9 cellular contexts compared by ENCODE assay signal in genomic region chr12:109308534-109309440, GRCh38. TPM values are rescaled to one million over a fixed set of nuclear protein-coding genes. Genes with fewer than 3 reads are reported as not detected.
DNase-seq lines count a peak whose midpoint lies in the region; ATAC-seq, FAIRE-seq and TF ChIP-seq lines count a peak whose summit lies in the region.
"Had no signal": no experiment of that assay in that cellular context is flagged by ENCODE, and none has a peak within 500 bp of the region (broad histone marks: within the 10 kb centered on the region; RNA-seq: fewer than 3 reads in every experiment).

A gene with protein sequence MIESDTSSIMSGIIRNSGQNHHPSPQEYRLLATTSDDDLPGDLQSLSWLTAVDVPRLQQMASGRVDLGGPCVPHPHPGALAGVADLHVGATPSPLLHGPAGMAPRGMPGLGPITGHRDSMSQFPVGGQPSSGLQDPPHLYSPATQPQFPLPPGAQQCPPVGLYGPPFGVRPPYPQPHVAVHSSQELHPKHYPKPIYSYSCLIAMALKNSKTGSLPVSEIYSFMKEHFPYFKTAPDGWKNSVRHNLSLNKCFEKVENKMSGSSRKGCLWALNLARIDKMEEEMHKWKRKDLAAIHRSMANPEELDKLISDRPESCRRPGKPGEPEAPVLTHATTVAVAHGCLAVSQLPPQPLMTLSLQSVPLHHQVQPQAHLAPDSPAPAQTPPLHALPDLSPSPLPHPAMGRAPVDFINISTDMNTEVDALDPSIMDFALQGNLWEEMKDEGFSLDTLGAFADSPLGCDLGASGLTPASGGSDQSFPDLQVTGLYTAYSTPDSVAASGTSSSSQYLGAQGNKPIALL (minus strand): TSS chr12:109309284. CDS start chr12:109308321, 963 bp downstream.

- peak within 1 kb of the TSS; percentile 99 for H3K4me2 ChIP-seq in A549

- peak; percentile 42 to 74; a peak in 3 of 6 replicates for ATAC-seq in A549
- no peak for ATAC-seq in activated naive CD8-positive, alpha-beta T cell treated with anti-CD3 and anti-CD28 coated beads, Interleukin-2, amount 10 ng/mL, durations not matched to agents 7 days and 5 days (ENCODE audit: low read depth)

- H3K4me3 Mint-ChIP-seq in activated naive CD8-positive, alpha-beta T cell treated with anti-CD3 and anti-CD28 coated beads, Interleukin-2, amount 10 ng/mL, durations not matched to agents 7 days and 5 days, result peak within 1 kb of the TSS; percentile 78

- no peak for TF ChIP-seq EP300 in A549 (IDR thresholded peaks at IDR 0.05)

- no peak for FAIRE-seq in A549 (lab: Jason Lieb, UNC)
- FAIRE-seq: GM18507 had no signal

- H3K27me3 Mint-ChIP-seq in activated naive CD8-positive, alpha-beta T cell treated with anti-CD3 and anti-CD28 coated beads, Interleukin-2, amount 10 ng/mL, durations not matched to agents 7 days and 5 days, result peaks cover 64% of the 10 kb centered on the region

- H3K36me3 Mint-ChIP-seq in activated naive CD8-positive, alpha-beta T cell treated with anti-CD3 and anti-CD28 coated beads, Interleukin-2, amount 10 ng/mL, durations not matched to agents 7 days and 5 days, result no peaks in the 10 kb centered on the region

- H3K36me3 ChIP-seq in HEK293 (ENCODE audit: control insufficient read depth in 2 of 2, insufficient read depth in 1 of 2, low read length in 2 of 2) (no peaks in the 10 kb centered on the region), mesodermal cell (ENCODE audit: control insufficient read depth, insufficient read depth, low read length) (no peaks in the 10 kb centered on the region)

- H3K4me3 ChIP-seq in A549, result peak within 1 kb of the TSS; percentile 59
- H3K4me3 ChIP-seq in HEK293 (ENCODE audit: low read depth, low read length), result peak within 1 kb of the TSS; percentile 52
- peak within 1 kb of the TSS; percentile 21 for H3K4me3 ChIP-seq in mesodermal cell (ENCODE audit: extremely low read depth, insufficient read depth, low read length, poor library complexity, severe bottlenecking)

- peak within 1 kb of the TSS; percentile 64 to 79 for H3K27ac ChIP-seq in A549
- peak within 1 kb of the TSS; percentile 62; the same call in 1 of the 2 replicates for H3K27ac ChIP-seq in HEK293 (ENCODE audit: extremely low read depth, low read depth, low read length)
- H3K27ac ChIP-seq in mesodermal cell (ENCODE audit: low read depth, low read length, severe bottlenecking), result no peak within 1 kb of the TSS

- TF ChIP-seq POLR2A in A549 (IDR thresholded peaks at IDR 0.05; ENCODE audit: low read length), result no peak

- TF ChIP-seq CTCF in A549 (IDR thresholded peaks at IDR 0.05), result no peak
- TF ChIP-seq CTCF in HEK293 (tag by site-specific recombination; IDR thresholded peaks at IDR 0.05), result 0 out of 2 replicates have a peak, but pooled peaks have one; percentile 14

- 16% methylated on average over 29 of the region's 47 CpGs for WGBS in A549 (ENCODE audit: missing lambda C conversion rate)
- 4 to 6% methylated on average over 25 to 30 of the region's 47 CpGs for WGBS in mesodermal cell (ENCODE audit: insufficient coverage in 2 of 2), 2 experiments

- H3K4me1 Mint-ChIP-seq in activated naive CD8-positive, alpha-beta T cell treated with anti-CD3 and anti-CD28 coated beads, Interleukin-2, amount 10 ng/mL, durations not matched to agents 7 days and 5 days, result peaks cover 9% of the 10 kb centered on the region

- CTCF ChIA-PET in A549 (lab: Yijun Ruan, JAX), result interaction anchor here (0.5 to 1.1 kb wide), 5 partner anchors 8 to 87 kb away, joined by 3 read pairs; no protein-coding TSS in a partner anchor
- CTCF ChIA-PET in HEK293 (lab: Yijun Ruan, JAX), result interaction anchor here (0.8 to 1.4 kb wide), 3 partner anchors 78 to 197 kb away, joined by 3 read pairs; no protein-coding TSS in a partner anchor

- H3K9me3 ChIP-seq in A549, result no peaks in the 10 kb centered on the region
- H3K9me3 ChIP-seq in HEK293 (ENCODE audit: control insufficient read depth, insufficient read depth, low read depth, low read length), result no peaks in the 10 kb centered on the region
- no peaks in the 10 kb centered on the region for H3K9me3 ChIP-seq in mesodermal cell (ENCODE audit: control insufficient read depth, low read length)

- no peaks in the 10 kb centered on the region for H3K9me3 Mint-ChIP-seq in activated naive CD8-positive, alpha-beta T cell treated with anti-CD3 and anti-CD28 coated beads, Interleukin-2, amount 10 ng/mL, durations not matched to agents 7 days and 5 days

- no peak within 1 kb of the TSS for H3K27ac Mint-ChIP-seq in activated naive CD8-positive, alpha-beta T cell treated with anti-CD3 and anti-CD28 coated beads, Interleukin-2, amount 10 ng/mL, durations not matched to agents 7 days and 5 days

- peaks cover 14% of the 10 kb centered on the region; the same call in 2 of the 3 replicates for H3K4me1 ChIP-seq in A549
- peaks cover 18% of the 10 kb centered on the region for H3K4me1 ChIP-seq in HEK293 (ENCODE audit: control insufficient read depth, insufficient read depth, low read length)
- no peaks in the 10 kb centered on the region for H3K4me1 ChIP-seq in mesodermal cell (ENCODE audit: control insufficient read depth, insufficient read depth, low read length, poor library complexity, severe bottlenecking)

- no peak for TF ChIP-seq RAD21 in A549 (conservative IDR thresholded peaks at IDR 0.05 in 1 of 2, IDR thresholded peaks at IDR 0.05 in 1 of 2)

- POLR2A ChIA-PET in A549 (lab: Yijun Ruan, JAX), result no interaction called here
- POLR2A ChIA-PET in HEK293 (lab: Yijun Ruan, JAX), result interaction anchor here (0.6 to 1.0 kb wide), 4 partner anchors 28 to 419 kb away, joined by 3 read pairs; partner anchors contain the start of gene KCTD10
- POLR2A ChIA-PET in activated naive CD8-positive, alpha-beta T cell treated with anti-CD3 and anti-CD28 coated beads, Interleukin-2, amount 10 ng/mL, durations not matched to agents 7 days and 5 days (lab: Charles Lee), result no interaction called here

- peak in 1 of 2 experiments; percentile 43 for DNase-seq in A549 (ENCODE audit: low read depth in 1 of 2, low spot score in 1 of 2)
- DNase-seq in activated naive CD8-positive, alpha-beta T cell treated with anti-CD3 and anti-CD28 coated beads, Interleukin-2, amount 10 ng/mL, durations not matched to agents 7 days and 5 days, result no peak
- no peak for DNase-seq in HCEC 1CT
- DNase-seq in amniotic stem cell (lab: John Stamatoyannopoulos, UW), result no peak
- no peak for DNase-seq in NCI-H2107 treated with DMSO at 0.1 percent for 48 hours (lab: John Stamatoyannopoulos, UW; ENCODE audit: unreplicated experiment)
- DNase-seq in SIG-M5 (lab: John Stamatoyannopoulos, UW), result no peak

TF ChIP-seq in A549, 52 proteins besides CTCF, POLR2A, EP300 and RAD21 (continues in another document):
- TF ChIP-seq EHMT2 (IDR thresholded peaks at IDR 0.05; ENCODE audit: low read depth), result no peak
- TF ChIP-seq TFCP2L1 (CRISPR knock-in tag; IDR thresholded peaks at IDR 0.05), result no peak
- no peak for TF ChIP-seq KDM1A (IDR thresholded peaks at IDR 0.05; ENCODE audit: low read depth)
- peak; percentile 88 for TF ChIP-seq E2F6 (IDR thresholded peaks at IDR 0.05; ENCODE audit: borderline replicate concordance, low read depth)
- no peak for TF ChIP-seq EHF (CRISPR knock-in tag; IDR thresholded peaks at IDR 0.05)
- no peak for TF ChIP-seq FOSL2 (IDR thresholded peaks at IDR 0.05)
- TF ChIP-seq FOSL2 (CRISPR knock-in tag; IDR thresholded peaks at IDR 0.05), result no peak
- no peak for TF ChIP-seq HES2 (IDR thresholded peaks at IDR 0.05)
- no peak for TF ChIP-seq TP53 (CRISPR knock-in tag; IDR thresholded peaks at IDR 0.05)
- TF ChIP-seq NPAS2 (CRISPR knock-in tag; IDR thresholded peaks at IDR 0.05; ENCODE audit: borderline replicate concordance), result no peak

TF ChIP-seq in HEK293, 187 proteins besides CTCF, POLR2A, EP300 and RAD21 (continues in another document):
- peak; percentile 60 for TF ChIP-seq SP2 (tag by site-specific recombination; IDR thresholded peaks at IDR 0.05)
- peak; percentile 61; the same call in 1 of the 2 replicates for TF ChIP-seq ZFHX2 (tag by site-specific recombination; conservative IDR thresholded peaks at IDR 0.05)
- 0 out of 2 replicates have a peak, but pooled peaks have one; percentile 11 for TF ChIP-seq KLF16 (tag by site-specific recombination; IDR thresholded peaks at IDR 0.05)
- no peak for TF ChIP-seq BCL11A (tag by site-specific recombination; IDR thresholded peaks at IDR 0.05; ENCODE audit: low read depth)
- peak; percentile 95 for TF ChIP-seq REST (tag by site-specific recombination; IDR thresholded peaks at IDR 0.05)
- no peak for TF ChIP-seq ZFP37 (tag by site-specific recombination; IDR thresholded peaks at IDR 0.05)

RNA-seq across cellular contexts. Expression of the gene that starts here (rescaled TPM):
- 0.04 TPM in 1 of 2 replicates, not detected in the other for polyA plus RNA-seq in A549 (2011; rRNA removed)
- polyA plus RNA-seq in A549 (2012; cell fraction: cytosol; rRNA removed), result 0.03 and 0.08 TPM in 2 replicates
- polyA plus RNA-seq in A549 (2012; cell fraction: nucleus; rRNA removed), result 0.50 and 0.61 TPM in 2 replicates
- 0.04 to 0.07 TPM (median 0.05 TPM) in 3 replicates for polyA plus RNA-seq in A549 (2017; fragmentation: RNase III; extraction: RNeasy Plus Mini Kit Qiagen cat#74134 plus additional on column Dnase treatment)
- not detected in 2 replicates for polyA minus RNA-seq in A549 (2011; rRNA and poly(A)+ RNA removed)
- not detected for total RNA-seq in activated naive CD8-positive, alpha-beta T cell treated with anti-CD3 and anti-CD28 coated beads, Interleukin-2, amount 10 ng/mL, durations not matched to agents 7 days and 5 days
- polyA plus RNA-seq in mesodermal cell (2013, experiment 1 of 2), result not detected
- not detected for polyA plus RNA-seq in mesodermal cell (2013, experiment 2 of 2)

Comparison
In these comparisons a context has a peak if more than half of its experiments do, and no peak if none do; other contexts are left out.
1. Peak in ATAC-seq, H3K4me3 ChIP-seq, H3K27ac ChIP-seq and H3K4me2 ChIP-seq in A549; RNA of the gene not detected or under 1 TPM.
2. Of the 5 proteins assayed by ChIP-seq in both HEK293 and A549: peak only in HEK293: CTCF; only in A549: none; in both: REST; in neither: 3.